In the genomic region with DNA sequence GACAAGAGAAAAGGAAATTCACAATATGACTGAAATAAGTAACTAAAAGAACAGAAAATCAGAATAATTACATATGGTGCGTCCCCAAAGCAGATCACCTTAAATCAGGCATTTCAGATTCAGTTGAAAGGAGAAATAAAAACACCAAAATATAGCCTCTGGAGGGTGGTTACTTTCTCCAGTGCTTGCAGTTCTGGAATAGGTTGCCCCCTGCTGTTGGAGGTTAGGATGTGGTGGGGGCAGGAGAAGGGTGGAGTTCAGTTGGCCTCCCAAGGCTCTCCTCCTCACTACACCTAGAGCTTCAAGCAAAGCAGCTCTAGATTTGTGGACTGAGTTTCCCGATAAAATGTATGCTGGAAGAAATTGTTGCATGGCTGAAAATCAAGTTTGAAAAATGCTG, we compare ENCODE assay signal across 9 cellular contexts.
A peak's percentile ranks its signal among the peaks of the same experiment; 100 is the strongest.
DNase-seq lines count a peak whose midpoint lies in the region; ATAC-seq, FAIRE-seq and TF ChIP-seq lines count a peak whose summit lies in the region.
"Had no signal": no experiment of that assay in that cellular context is flagged by ENCODE, and none has a peak within 500 bp of the region (broad histone marks: within the 10 kb centered on the region; RNA-seq: fewer than 3 reads in every experiment).

No MANE protein-coding gene starts in this region.

- no peaks in the 10 kb centered on the region for H3K27me3 ChIP-seq in GM06990 (replicated peaks; ENCODE audit: control insufficient read depth, insufficient read depth, low read length)
- H3K27me3 ChIP-seq in GM23248 (replicated peaks; ENCODE audit: insufficient read depth), result no peaks in the 10 kb centered on the region
- no peaks in the 10 kb centered on the region for H3K27me3 ChIP-seq in PC-9 (ENCODE audit: insufficient read depth, low read depth)
- no peaks in the 10 kb centered on the region for H3K27me3 ChIP-seq in keratinocyte (ENCODE audit: control insufficient read depth, extremely low read depth, insufficient read depth, low read length)

- BruUV-seq in PC-9 (replicated peaks; lab: Mats Ljungman, UMichigan), result no TSS peak

- no peak overlapping the region for H3K27ac ChIP-seq in GM23248
- H3K27ac ChIP-seq in PC-9, result no peak overlapping the region
- no peak overlapping the region for H3K27ac ChIP-seq in keratinocyte (ENCODE audit: control insufficient read depth, insufficient read depth, low read length)

- H3K9ac ChIP-seq in GM23248 (no peak overlapping the region), keratinocyte (ENCODE audit: control insufficient read depth, extremely low read depth, insufficient read depth, low read length) (no peak overlapping the region)

- in situ Hi-C loops in GM23248 (cut with MboI), result no loop called here

- FAIRE-seq in keratinocyte (lab: Jason Lieb, UNC), result peak; percentile 71

- H3K36me3 ChIP-seq in GM06990 (ENCODE audit: control insufficient read depth, insufficient read depth, low read length), result no peaks in the 10 kb centered on the region
- H3K36me3 ChIP-seq in GM23248 (ENCODE audit: low read depth), result no peaks in the 10 kb centered on the region
- no peaks in the 10 kb centered on the region for H3K36me3 ChIP-seq in PC-9 (ENCODE audit: low read depth)
- H3K36me3 ChIP-seq in keratinocyte (ENCODE audit: control insufficient read depth in 2 of 2, extremely low read depth in 1 of 2, insufficient read depth in 2 of 2, low read length in 2 of 2), result no peaks in the 10 kb centered on the region

- H3K9me1 ChIP-seq in keratinocyte (ENCODE audit: control insufficient read depth, extremely low read depth, insufficient read depth, low read length), result no peaks in the 10 kb centered on the region

- H3K9me3 ChIP-seq in GM23248 (ENCODE audit: low read depth) (no peaks in the 10 kb centered on the region), PC-9 (ENCODE audit: insufficient read depth, low read depth) (no peaks in the 10 kb centered on the region), keratinocyte (ENCODE audit: control insufficient read depth, low read depth, low read length) (no peaks in the 10 kb centered on the region)

- dilution Hi-C loops in keratinocyte (cut with MboI; ENCODE audit: extremely low pct_ligation_motif_present, low sequenced_read_pairs), result no loop called here

- no peak for ATAC-seq in natural killer cell treated with Interleukin-12 subunit alpha and Interleukin-12 subunit beta and Interleukin-15 and Interleukin-18, amount 100 ng/mL, for 72 hours
- ATAC-seq in HG02852 (IDR thresholded peaks at IDR 0.05; ENCODE audit: unreplicated experiment), result no peak
- no peak for ATAC-seq in stimulated activated naive CD8-positive, alpha-beta T cell treated with anti-CD3 and anti-CD28 coated beads, Interleukin-15, Interleukin-2, amounts not matched to agents 100 U/mL and 50 U/mL, for 24 hours

- H3K4me1 ChIP-seq in GM23248 (ENCODE audit: insufficient read depth) (no peaks in the 10 kb centered on the region), PC-9 (replicated peaks; ENCODE audit: insufficient read depth) (no peaks in the 10 kb centered on the region), keratinocyte (ENCODE audit: control insufficient read depth, extremely low read depth, insufficient read depth, low read length) (no peaks in the 10 kb centered on the region)

- peak; percentile 52 for TF ChIP-seq CTCF in GM06990 (IDR thresholded peaks at IDR 0.05; ENCODE audit: insufficient read depth, low read length, poor library complexity, severe bottlenecking)
- peak; percentile 49; the same call in 1 of the 2 replicates for TF ChIP-seq CTCF in PC-9 (conservative IDR thresholded peaks at IDR 0.05)
- peak; percentile 66 to 80 (median 69) for TF ChIP-seq CTCF in keratinocyte (optimal IDR thresholded peaks at IDR 0.05 in 1 of 3, IDR thresholded peaks at IDR 0.05 in 1 of 3, conservative IDR thresholded peaks at IDR 0.05 in 1 of 3; ENCODE audit: extremely low read depth in 1 of 3, insufficient read depth in 2 of 3, low read length in 3 of 3)

- H3K79me2 ChIP-seq in GM23248 (ENCODE audit: insufficient read depth) (no peaks in the 10 kb centered on the region), PC-9 (ENCODE audit: low read depth) (no peaks in the 10 kb centered on the region), keratinocyte (ENCODE audit: control insufficient read depth, insufficient read depth, low read length) (no peaks in the 10 kb centered on the region)

- no peaks in the 10 kb centered on the region for H3K9me3 Mint-ChIP-seq in natural killer cell treated with Interleukin-12 subunit alpha and Interleukin-12 subunit beta and Interleukin-15 and Interleukin-18, amount 100 ng/mL, for 72 hours

- H3K4me3 ChIP-seq in GM06990 (replicated peaks; ENCODE audit: low read depth, low read length), result no peak overlapping the region
- H3K4me3 ChIP-seq in GM23248, result no peak overlapping the region
- no peak overlapping the region for H3K4me3 ChIP-seq in PC-9
- H3K4me3 ChIP-seq in keratinocyte (ENCODE audit: control insufficient read depth in 2 of 3, extremely low read depth in 1 of 3, insufficient read depth in 2 of 3, low read depth in 1 of 3, low read length in 3 of 3), result no peak overlapping the region

- H3K9me2 ChIP-seq in GM23248 (ENCODE audit: insufficient read depth) (no peaks in the 10 kb centered on the region), PC-9 (ENCODE audit: insufficient read depth) (no peaks in the 10 kb centered on the region; the same call in 1 of the 2 replicates)

- H2AFZ ChIP-seq in GM23248 (no peak overlapping the region), PC-9 (no peak overlapping the region), keratinocyte (ENCODE audit: control insufficient read depth, low read length) (no peak overlapping the region)

- no peaks in the 10 kb centered on the region for H3K4me1 Mint-ChIP-seq in natural killer cell treated with Interleukin-12 subunit alpha and Interleukin-12 subunit beta and Interleukin-15 and Interleukin-18, amount 100 ng/mL, for 72 hours (ENCODE audit: low read depth in 2 of 2)
- H3K4me1 Mint-ChIP-seq: central memory CD8-positive, alpha-beta T cell had no signal

- intact Hi-C loops in PC-9 (cut with micrococcal nuclease; ENCODE audit: unreplicated experiment), result loop anchor here (2.0 to 10.0 kb wide), 4 partner anchors 101 to 799 kb away; no protein-coding TSS in a partner anchor

- peaks cover 2 to 7% of the 10 kb centered on the region in 2 donors for H3K27me3 Mint-ChIP-seq in natural killer cell treated with Interleukin-12 subunit alpha and Interleukin-12 subunit beta and Interleukin-15 and Interleukin-18, amount 100 ng/mL, for 72 hours

- no peaks in the 10 kb centered on the region for H3K36me3 Mint-ChIP-seq in natural killer cell treated with Interleukin-12 subunit alpha and Interleukin-12 subunit beta and Interleukin-15 and Interleukin-18, amount 100 ng/mL, for 72 hours

- no peak overlapping the region for H3K27ac Mint-ChIP-seq in natural killer cell treated with Interleukin-12 subunit alpha and Interleukin-12 subunit beta and Interleukin-15 and Interleukin-18, amount 100 ng/mL, for 72 hours

- H3K4me2 ChIP-seq in GM23248 (ENCODE audit: unreplicated experiment) (no peak overlapping the region), PC-9 (0 out of 2 replicates have a peak overlapping the region, but pooled peaks have one; percentile 20), keratinocyte (ENCODE audit: control insufficient read depth, extremely low read depth, insufficient read depth, low read depth, low read length) (no peak overlapping the region)

- CTCF ChIA-PET in PC-9 (lab: Charles Lee), result no interaction called here

- H3F3A ChIP-seq in GM23248 (ENCODE audit: insufficient read depth), result no peaks in the 10 kb centered on the region
- H3F3A ChIP-seq in PC-9 (ENCODE audit: insufficient read depth, low read depth), result no peaks in the 10 kb centered on the region

- WGBS in GM23248 (ENCODE audit: low coverage in 1 of 2, low lambda C conversion rate in 2 of 2, missing lambda C conversion rate in 2 of 2), 2 experiments, result 92 to 93% methylated on average over 2 of the region's 2 CpGs

- DNase-seq in GM06990 (ENCODE audit: extremely low read depth, insufficient read length) (no peak), GM23248 (peak; percentile 61), PC-9 (peak in 1 of 2 experiments; percentile 43), keratinocyte (ENCODE audit: low read depth, low spot score) (peak; percentile 13), nucleus accumbens (lab: John Stamatoyannopoulos, UW) (no peak)
- no peak for DNase-seq in natural killer cell treated with Interleukin-12 subunit alpha and Interleukin-12 subunit beta and Interleukin-15 and Interleukin-18, amount 100 ng/mL, for 72 hours (ENCODE audit: low spot score)
- DNase-seq in stimulated activated naive CD8-positive, alpha-beta T cell treated with anti-CD3 and anti-CD28 coated beads, Interleukin-15, Interleukin-2, amounts not matched to agents 100 U/mL and 50 U/mL, for 24 hours, result no peak

- H3K4me3 Mint-ChIP-seq in natural killer cell treated with Interleukin-12 subunit alpha and Interleukin-12 subunit beta and Interleukin-15 and Interleukin-18, amount 100 ng/mL, for 72 hours, result no peak overlapping the region
- H3K4me3 Mint-ChIP-seq: central memory CD8-positive, alpha-beta T cell had no signal

- POLR2A ChIA-PET in PC-9 (lab: Charles Lee; ENCODE audit: unreplicated experiment), result no interaction called here

- H4K20me1 ChIP-seq in GM23248 (ENCODE audit: insufficient read depth) (no peaks in the 10 kb centered on the region), PC-9 (ENCODE audit: insufficient read depth) (no peaks in the 10 kb centered on the region), keratinocyte (ENCODE audit: control insufficient read depth, extremely low read depth, insufficient read depth, low read length) (no peaks in the 10 kb centered on the region)

Comparison
In these comparisons a context has a peak if more than half of its experiments do, and no peak if none do; other contexts are left out.
1. DNase-seq: peak in GM23248 (single experiment) and keratinocyte (single experiment); none in GM06990 (single experiment), natural killer cell treated with Interleukin-12 subunit alpha and Interleukin-12 subunit beta and Interleukin-15 and Interleukin-18, amount 100 ng/mL, for 72 hours (single experiment), nucleus accumbens (0 of 56) and stimulated activated naive CD8-positive, alpha-beta T cell treated with anti-CD3 and anti-CD28 coated beads, Interleukin-15, Interleukin-2, amounts not matched to agents 100 U/mL and 50 U/mL, for 24 hours (single experiment).
2. Peak in every context shown above with its lines, with median percentiles within 50 percentile points of each other: CTCF ChIP-seq.